Comparison of ENCODE assay signal across 18 cellular contexts in genomic region chr4:1115528-1116293, GRCh38. TPM values are rescaled to one million over a fixed set of nuclear protein-coding genes. Genes with fewer than 3 reads are reported as not detected.
DNase-seq lines count a peak whose midpoint lies in the region; ATAC-seq and TF ChIP-seq lines count a peak whose summit lies in the region.
"Had no signal": no experiment of that assay in that cellular context is flagged by ENCODE, and none has a peak within 500 bp of the region (broad histone marks: within the 10 kb centered on the region; RNA-seq: fewer than 3 reads in every experiment).

No MANE protein-coding gene starts in this region.

- TF ChIP-seq CTCF in PC-3 (conservative IDR thresholded peaks at IDR 0.05; ENCODE audit: low read depth, low read length) (no peak), esophagus muscularis mucosa (IDR thresholded peaks at IDR 0.05) (no peak), right lobe of liver (IDR thresholded peaks at IDR 0.05) (no peak)

- H2AFZ ChIP-seq in PC-3 (ENCODE audit: low read length): no peak overlapping the region

- H3K36me3 ChIP-seq in PC-3 (ENCODE audit: low read depth, low read length): no peaks in the 10 kb centered on the region
- no peaks in the 10 kb centered on the region for H3K36me3 ChIP-seq in esophagus muscularis mucosa
- H3K36me3 ChIP-seq in right lobe of liver: no peaks in the 10 kb centered on the region
- H3K36me3 ChIP-seq: MG63 had no signal

- H3K9ac ChIP-seq in PC-3 (ENCODE audit: low read length): no peak overlapping the region

- no peaks in the 10 kb centered on the region for H3K9me2 ChIP-seq in PC-3 (replicated peaks; ENCODE audit: low read length)

- H3F3A ChIP-seq in PC-3 (ENCODE audit: low read length, unreplicated experiment): no peaks in the 10 kb centered on the region

- no peak overlapping the region for H3K4me2 ChIP-seq in PC-3 (ENCODE audit: low read length)

- no peak overlapping the region for H3K27ac ChIP-seq in PC-3 (ENCODE audit: low read length)
- H3K27ac ChIP-seq in esophagus muscularis mucosa (replicated peaks in 1 of 4): no peak overlapping the region
- no peak overlapping the region for H3K27ac ChIP-seq in right lobe of liver

- CTCF ChIA-PET in PC-3 (lab: Charles Lee): no interaction called here

- H3K4me3 ChIP-seq in PC-3 (ENCODE audit: low read length) (no peak overlapping the region), esophagus muscularis mucosa (no peak overlapping the region), right lobe of liver (no peak overlapping the region)
- H3K4me3 ChIP-seq: MG63 had no signal

- no peak for TF ChIP-seq EP300 in esophagus muscularis mucosa (IDR thresholded peaks at IDR 0.05)

- POLR2A ChIA-PET in PC-3 (lab: Charles Lee; ENCODE audit: unreplicated experiment): interaction anchor here (0.6 kb wide), 1 partner anchor 349 kb away, joined by 4 read pairs; no protein-coding TSS in a partner anchor

- ATAC-seq in PC-3 (no peak), right lobe of liver (peak; percentile 40 to 87 (median 65)), GM18909 (IDR thresholded peaks at IDR 0.05; ENCODE audit: poor library complexity, unreplicated experiment) (no peak)

- BruUV-seq in PC-3 (replicated peaks; lab: Mats Ljungman, UMichigan): no TSS peak

- intact Hi-C loops in PC-3 (cut with micrococcal nuclease): no loop called here
- intact Hi-C loops in esophagus muscularis mucosa (cut with DNase I): no loop called here
- intact Hi-C loops in right lobe of liver (cut with DNase I): no loop called here

- H3K9me3 ChIP-seq in PC-3 (ENCODE audit: low read length) (no peaks in the 10 kb centered on the region), esophagus muscularis mucosa (no peaks in the 10 kb centered on the region), right lobe of liver (no peaks in the 10 kb centered on the region)
- H3K9me3 ChIP-seq: MG63 had no signal

- no peaks in the 10 kb centered on the region for H3K79me2 ChIP-seq in PC-3 (ENCODE audit: low read length)

- DNase-seq in G401 (ENCODE audit: low spot score) (peak; percentile 38), PC-3 (peak; percentile 23), esophagus muscularis mucosa (ENCODE audit: extremely low spot score) (peak; percentile 66), right lobe of liver (no peak), mesenteric fat pad (ENCODE audit: low spot score) (no peak)
- no peak for DNase-seq in activated CD4-positive, CD25-positive, alpha-beta regulatory T cell (lab: John Stamatoyannopoulos, UW)
- DNase-seq: AML-193, DND-41, GF-D8, GOT3, KG1, MG63, NCI-H1105, NCI-H1694 treated with DMSO at 0.1 percent for 48 hours, NCI-H510A, NCI-H82 had no signal

- H3K4me1 ChIP-seq in PC-3 (ENCODE audit: insufficient read depth, low read length) (no peaks in the 10 kb centered on the region), esophagus muscularis mucosa (peaks cover 4 to 8% (median 7%) of the 10 kb centered on the region in 4 donors), right lobe of liver (peaks cover 0 to 7% (median 0%) of the 10 kb centered on the region in 4 donors)

- no peaks in the 10 kb centered on the region for H4K20me1 ChIP-seq in PC-3 (ENCODE audit: low read length)

- H3K27me3 ChIP-seq in PC-3 (ENCODE audit: low read length) (peaks cover 12% of the 10 kb centered on the region; the same call in 1 of the 2 replicates), esophagus muscularis mucosa (peaks cover 0 to 39% (median 7%) of the 10 kb centered on the region in 4 donors), right lobe of liver (no peaks in the 10 kb centered on the region)
- H3K27me3 ChIP-seq: MG63 had no signal

- TF ChIP-seq POLR2A in esophagus muscularis mucosa (IDR thresholded peaks at IDR 0.05; ENCODE audit: low read depth): no peak
- no peak for TF ChIP-seq POLR2A in right lobe of liver (IDR thresholded peaks at IDR 0.05)

- in situ Hi-C loops in G401 (cut with HindIII; ENCODE audit: low sequenced_read_pairs): no loop called here

- WGBS in esophagus muscularis mucosa: 86% methylated on average over 8 of the region's 8 CpGs
- 38% methylated on average over 8 of the region's 8 CpGs for WGBS in right lobe of liver (ENCODE audit: insufficient coverage, low coverage, low lambda C conversion rate, missing lambda C conversion rate)

RNA-seq across cellular contexts. Expression of gene RNF212, which starts 2.3 kb away (rescaled TPM):
- not detected in 2 replicates for total RNA-seq in G401 (2014; rRNA removed; shearing (Covaris generic))
- total RNA-seq in PC-3 (2014; rRNA removed) (not detected in 2 replicates), esophagus muscularis mucosa (1 to 10 TPM; 3.8 to 9.7 (median 7.3) TPM), right lobe of liver (1 to 10 TPM in 1 of 6 experiments, under 1 TPM in 3, not detected in 2; 0.29 to 1.2 (median 0.50) TPM), mesenteric fat pad (4.2 TPM)
- total RNA-seq: SK-MEL-5 had no signal

RNA-seq across cellular contexts. Expression of gene SPON2, which starts 56.7 kb away (rescaled TPM):
- total RNA-seq in G401 (2014; rRNA removed; shearing (Covaris generic)): 3.2 TPM in 1 of 2 replicates, not detected in the other
- 0.80 and 1.0 TPM in 2 replicates for total RNA-seq in PC-3 (2014; rRNA removed)
- 10 to 100 TPM; 21.3 to 72.9 (median 58.3) TPM for total RNA-seq in esophagus muscularis mucosa
- 100 to 1,000 TPM in 3 of 6 experiments, 10 to 100 TPM in 3; 41.9 to 138 (median 99.9) TPM for total RNA-seq in right lobe of liver
- total RNA-seq in mesenteric fat pad: 27.3 TPM

Comparison
In these comparisons a context has a peak if more than half of its experiments do, and no peak if none do; other contexts are left out.
1. DNase-seq: peak in G401 (single experiment), PC-3 (single experiment) and esophagus muscularis mucosa (single experiment); none in right lobe of liver (0 of 3), activated CD4-positive, CD25-positive, alpha-beta regulatory T cell (0 of 4) and mesenteric fat pad (single experiment).
2. ATAC-seq: peak in right lobe of liver (4 of 4); none in PC-3 (single experiment) and GM18909 (single experiment).